ENCODE assay signal across 23 cellular contexts in the genomic region with DNA sequence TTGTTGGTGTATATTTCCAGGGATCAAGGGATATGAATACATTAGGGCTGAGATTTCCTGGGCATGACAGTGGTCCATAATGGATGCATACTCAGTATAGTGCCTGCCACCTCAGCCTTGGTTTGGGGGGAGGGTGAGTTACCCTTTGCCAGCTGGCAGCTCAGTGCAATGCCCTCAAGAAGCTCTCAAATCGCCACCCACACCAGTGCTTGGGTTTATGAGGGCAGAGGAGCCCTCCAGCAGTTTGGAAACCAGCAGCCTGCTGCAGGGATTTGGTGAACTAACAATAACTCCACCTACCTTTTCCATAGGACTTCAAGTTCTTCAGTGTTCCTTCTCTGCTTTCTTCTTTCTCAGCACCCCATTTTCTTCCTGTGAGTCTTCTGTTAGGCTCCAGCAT.
DNase-seq lines count a peak whose midpoint lies in the region; ATAC-seq and TF ChIP-seq lines count a peak whose summit lies in the region.
"Had no signal": no experiment of that assay in that cellular context is flagged by ENCODE, and none has a peak within 500 bp of the region (broad histone marks: within the 10 kb centered on the region; RNA-seq: fewer than 3 reads in every experiment).

No MANE protein-coding gene starts in this region.

- no peaks in the 10 kb centered on the region for H3K36me3 Mint-ChIP-seq in T-cell
- H3K36me3 Mint-ChIP-seq: CD4-positive, alpha-beta memory T cell; CD4-positive, CD25-positive, alpha-beta regulatory T cell; CD8-positive, alpha-beta memory T cell had no signal

- no peak overlapping the region for H3K9ac ChIP-seq in Karpas-422 (ENCODE audit: low read length)
- H3K9ac ChIP-seq in neuronal stem cell (ENCODE audit: low read depth, low read length, poor library complexity) = no peak overlapping the region
- H3K9ac ChIP-seq: BLaER1 treated with 17β-estradiol and CSF1 and Interleukin-3, amounts not matched to agents 10 nM and 100 nM had no signal

- H3K9me3 Mint-ChIP-seq in T-cell = peaks cover 17 to 22% (median 19%) of the 10 kb centered on the region in 3 donors

- no peak overlapping the region for H3K27ac Mint-ChIP-seq in T-cell
- H3K27ac Mint-ChIP-seq: B cell; CD4-positive, alpha-beta memory T cell; CD4-positive, CD25-positive, alpha-beta regulatory T cell; CD8-positive, alpha-beta memory T cell had no signal

- H2AK5ac ChIP-seq in neuronal stem cell (ENCODE audit: low read depth, low read length) = no peak overlapping the region

- no peak for TF ChIP-seq CTCF in A673 (conservative IDR thresholded peaks at IDR 0.05; ENCODE audit: low read depth, low read length)

- H4K91ac ChIP-seq in neuronal stem cell (ENCODE audit: low read depth, low read length, poor library complexity) = no peak overlapping the region

- no peak overlapping the region for H2BK12ac ChIP-seq in neuronal stem cell (ENCODE audit: low read length)

- BruUV-seq in A673 (replicated peaks; lab: Mats Ljungman, UMichigan) = no TSS peak

- H3K27me3 ChIP-seq in A673 (replicated peaks; ENCODE audit: insufficient read depth, low read depth, low read length, poor library complexity) = no peaks in the 10 kb centered on the region
- no peaks in the 10 kb centered on the region for H3K27me3 ChIP-seq in Karpas-422 (ENCODE audit: low read length)
- H3K27me3 ChIP-seq in neuronal stem cell (ENCODE audit: control insufficient read depth in 3 of 3, insufficient read depth in 3 of 3, low read depth in 1 of 3, low read length in 3 of 3) = no peaks in the 10 kb centered on the region
- H3K27me3 ChIP-seq: BLaER1 treated with 17β-estradiol and CSF1 and Interleukin-3, amounts not matched to agents 10 nM and 100 nM had no signal

- H2BK5ac ChIP-seq in neuronal stem cell (ENCODE audit: low read length) = no peak overlapping the region

- H4K20me1 ChIP-seq in Karpas-422 (ENCODE audit: insufficient read depth, low read depth, low read length) = no peaks in the 10 kb centered on the region
- H4K20me1 ChIP-seq: BLaER1 treated with 17β-estradiol and CSF1 and Interleukin-3, amounts not matched to agents 10 nM and 100 nM had no signal

- no peak overlapping the region for H3K18ac ChIP-seq in neuronal stem cell (ENCODE audit: low read length)

- no peaks in the 10 kb centered on the region for H3K79me2 ChIP-seq in Karpas-422 (ENCODE audit: low read length)

- H3K9me2 ChIP-seq in Karpas-422 (replicated peaks; ENCODE audit: insufficient read depth, low read length) = no peaks in the 10 kb centered on the region

- ATAC-seq in HG03135 (IDR thresholded peaks at IDR 0.05; ENCODE audit: unreplicated experiment) (no peak), T-cell (replicated peaks in 1 of 4) (no peak)
- ATAC-seq: GM12878 had no signal

- H2AFZ ChIP-seq in Karpas-422 (ENCODE audit: low read length) (peak overlapping the region; percentile 69), neuronal stem cell (ENCODE audit: low read length) (peak overlapping the region; percentile 1)

- no peaks in the 10 kb centered on the region for H3K4me1 Mint-ChIP-seq in T-cell
- H3K4me1 Mint-ChIP-seq: B cell; CD4-positive, alpha-beta memory T cell; CD4-positive, CD25-positive, alpha-beta regulatory T cell; CD8-positive, alpha-beta memory T cell had no signal

- POLR2A ChIA-PET in A673 (lab: Charles Lee; ENCODE audit: low non-redundant PET) = interaction anchor here (0.6 kb wide), 1 partner anchor 59 kb away, joined by 3 read pairs; no protein-coding TSS in a partner anchor
- POLR2A ChIA-PET in T-cell (lab: Charles Lee) = no interaction called here

- H2BK120ac ChIP-seq in neuronal stem cell (ENCODE audit: low read depth, low read length) = no peak overlapping the region

- H3K4me1 ChIP-seq in A673 (ENCODE audit: insufficient read depth, low read length, poor library complexity, severe bottlenecking) (peaks cover 42% of the 10 kb centered on the region), Karpas-422 (ENCODE audit: low read length) (peaks cover under 1% of the 10 kb centered on the region; the same call in 1 of the 2 replicates), neuronal stem cell (ENCODE audit: control insufficient read depth in 2 of 2, insufficient read depth in 1 of 2, low read depth in 1 of 2, low read length in 2 of 2) (no peaks in the 10 kb centered on the region)
- H3K4me1 ChIP-seq: BLaER1 treated with 17β-estradiol and CSF1 and Interleukin-3, amounts not matched to agents 10 nM and 100 nM had no signal

- no peak overlapping the region for H2BK15ac ChIP-seq in neuronal stem cell (ENCODE audit: low read length)

- H3K4ac ChIP-seq in neuronal stem cell (ENCODE audit: low read length) = no peak overlapping the region

- DNase-seq in A673 (ENCODE audit: low spot score) = no peak
- no peak for DNase-seq in Karpas-422
- no peak for DNase-seq in neuronal stem cell (ENCODE audit: low spot score)
- DNase-seq in CD1c-positive myeloid dendritic cell (ENCODE audit: extremely low spot score) = no peak
- no peak for DNase-seq in T-cell
- DNase-seq: 8988T; AML-193; CD4-positive, CD25-positive, alpha-beta regulatory T cell; CD8-positive, alpha-beta memory T cell; COR-L47; DMS 273 treated with DMSO at 0.1 percent for 48 hours; DMS153; DMS53; DMS79; DND-41; EL; GDM1 had no signal

- H4K8ac ChIP-seq in neuronal stem cell (ENCODE audit: low read depth, low read length) = no peak overlapping the region

- H3K9me3 ChIP-seq in A673 (ENCODE audit: low read depth, low read length, poor library complexity, severe bottlenecking) (peaks cover 13% of the 10 kb centered on the region), Karpas-422 (ENCODE audit: low read length) (peaks cover 30% of the 10 kb centered on the region), neuronal stem cell (replicated peaks in 1 of 2; ENCODE audit: control insufficient read depth in 2 of 2, insufficient read depth in 1 of 2, low read depth in 1 of 2, low read length in 2 of 2) (peaks cover 1 to 3% of the 10 kb centered on the region in 2 donors)

- no peaks in the 10 kb centered on the region for H3K79me1 ChIP-seq in neuronal stem cell (ENCODE audit: low read depth, low read length)

- H3K4me2 ChIP-seq in Karpas-422 (ENCODE audit: low read depth, low read length, poor library complexity, severe bottlenecking) = no peak overlapping the region
- no peak overlapping the region for H3K4me2 ChIP-seq in neuronal stem cell (ENCODE audit: insufficient read depth, low read length, poor library complexity, severe bottlenecking)
- H3K4me2 ChIP-seq: BLaER1 treated with 17β-estradiol and CSF1 and Interleukin-3, amounts not matched to agents 10 nM and 100 nM had no signal

- no CpG with 5 or more reads among the region's 1 CpG for WGBS in neuronal stem cell (ENCODE audit: extremely low coverage in 2 of 2, insufficient read length in 2 of 2, insufficient replicate concordance in 1 of 2), 2 donors

- no peak overlapping the region for H3K14ac ChIP-seq in neuronal stem cell (ENCODE audit: low read length)

- CTCF ChIA-PET in A673 (lab: Charles Lee) = no interaction called here
- CTCF ChIA-PET in T-cell (lab: Charles Lee) = no interaction called here

- H3K27ac ChIP-seq in A673 (ENCODE audit: low read depth, low read length, poor library complexity, severe bottlenecking) = peak overlapping the region; percentile 27
- H3K27ac ChIP-seq in Karpas-422 (ENCODE audit: low read length) = no peak overlapping the region
- H3K27ac ChIP-seq in neuronal stem cell (replicated peaks; ENCODE audit: low read length) = no peak overlapping the region
- H3K27ac ChIP-seq: BLaER1 treated with 17β-estradiol and CSF1 and Interleukin-3, amounts not matched to agents 10 nM and 100 nM; C4-2B had no signal

- intact Hi-C loops in A673 (cut with micrococcal nuclease; ENCODE audit: unreplicated experiment) = no loop called here

- H3K4me3 ChIP-seq in A673 (ENCODE audit: low read depth, low read length, poor library complexity, severe bottlenecking) (no peak overlapping the region), Karpas-422 (ENCODE audit: low read length) (no peak overlapping the region), neuronal stem cell (ENCODE audit: low read length in 2 of 2) (no peak overlapping the region)
- H3K4me3 ChIP-seq: BLaER1 treated with 17β-estradiol and CSF1 and Interleukin-3, amounts not matched to agents 10 nM and 100 nM; GM12878 had no signal

- peaks cover 0 to 1% of the 10 kb centered on the region in 2 donors for H3K27me3 Mint-ChIP-seq in T-cell
- H3K27me3 Mint-ChIP-seq: B cell; CD4-positive, CD25-positive, alpha-beta regulatory T cell; CD8-positive, alpha-beta memory T cell had no signal

- H3K36me3 ChIP-seq in A673 (ENCODE audit: insufficient read depth, low read length, poor library complexity, severe bottlenecking) = peaks cover 5% of the 10 kb centered on the region
- H3K36me3 ChIP-seq in Karpas-422 (ENCODE audit: insufficient read depth, low read length) = no peaks in the 10 kb centered on the region
- H3K36me3 ChIP-seq in neuronal stem cell (replicated peaks in 1 of 2; ENCODE audit: control insufficient read depth in 2 of 2, insufficient read depth in 2 of 2, low read length in 2 of 2) = no peaks in the 10 kb centered on the region
- H3K36me3 ChIP-seq: BLaER1 treated with 17β-estradiol and CSF1 and Interleukin-3, amounts not matched to agents 10 nM and 100 nM had no signal

- no peak overlapping the region for H3K4me3 Mint-ChIP-seq in T-cell
- H3K4me3 Mint-ChIP-seq: B cell; CD4-positive, CD25-positive, alpha-beta regulatory T cell; CD8-positive, alpha-beta memory T cell had no signal

- H3K23ac ChIP-seq in neuronal stem cell (ENCODE audit: low read depth, low read length, poor library complexity) = no peak overlapping the region
